1 cellular context compared by ENCODE assay signal in the genomic region with DNA sequence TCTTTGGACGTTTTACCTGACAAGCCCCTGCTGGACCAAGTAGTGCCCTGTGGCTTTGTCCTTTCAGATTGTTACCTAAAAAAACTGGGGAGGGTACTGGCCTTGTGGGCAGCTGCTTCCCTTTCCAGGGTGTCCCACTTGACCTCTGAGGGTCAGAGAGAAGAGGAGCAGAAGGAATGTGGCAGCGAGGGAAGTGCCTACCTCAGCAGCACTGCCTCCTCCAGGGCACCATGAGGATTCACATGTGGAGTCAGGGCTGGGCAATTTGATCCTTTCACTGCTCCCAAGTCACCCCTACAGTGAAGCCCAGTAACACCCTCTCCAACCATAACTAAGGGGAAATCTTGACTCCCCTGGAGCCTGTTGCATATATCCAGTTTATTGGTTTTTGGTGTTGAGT.
TF ChIP-seq lines count a peak whose summit lies in the region.

No MANE protein-coding gene starts in this region.

TF ChIP-seq in GM23338, 12 proteins besides CTCF, POLR2A, EP300 and RAD21 (continued from another document):
- TF ChIP-seq, protein P1, sequence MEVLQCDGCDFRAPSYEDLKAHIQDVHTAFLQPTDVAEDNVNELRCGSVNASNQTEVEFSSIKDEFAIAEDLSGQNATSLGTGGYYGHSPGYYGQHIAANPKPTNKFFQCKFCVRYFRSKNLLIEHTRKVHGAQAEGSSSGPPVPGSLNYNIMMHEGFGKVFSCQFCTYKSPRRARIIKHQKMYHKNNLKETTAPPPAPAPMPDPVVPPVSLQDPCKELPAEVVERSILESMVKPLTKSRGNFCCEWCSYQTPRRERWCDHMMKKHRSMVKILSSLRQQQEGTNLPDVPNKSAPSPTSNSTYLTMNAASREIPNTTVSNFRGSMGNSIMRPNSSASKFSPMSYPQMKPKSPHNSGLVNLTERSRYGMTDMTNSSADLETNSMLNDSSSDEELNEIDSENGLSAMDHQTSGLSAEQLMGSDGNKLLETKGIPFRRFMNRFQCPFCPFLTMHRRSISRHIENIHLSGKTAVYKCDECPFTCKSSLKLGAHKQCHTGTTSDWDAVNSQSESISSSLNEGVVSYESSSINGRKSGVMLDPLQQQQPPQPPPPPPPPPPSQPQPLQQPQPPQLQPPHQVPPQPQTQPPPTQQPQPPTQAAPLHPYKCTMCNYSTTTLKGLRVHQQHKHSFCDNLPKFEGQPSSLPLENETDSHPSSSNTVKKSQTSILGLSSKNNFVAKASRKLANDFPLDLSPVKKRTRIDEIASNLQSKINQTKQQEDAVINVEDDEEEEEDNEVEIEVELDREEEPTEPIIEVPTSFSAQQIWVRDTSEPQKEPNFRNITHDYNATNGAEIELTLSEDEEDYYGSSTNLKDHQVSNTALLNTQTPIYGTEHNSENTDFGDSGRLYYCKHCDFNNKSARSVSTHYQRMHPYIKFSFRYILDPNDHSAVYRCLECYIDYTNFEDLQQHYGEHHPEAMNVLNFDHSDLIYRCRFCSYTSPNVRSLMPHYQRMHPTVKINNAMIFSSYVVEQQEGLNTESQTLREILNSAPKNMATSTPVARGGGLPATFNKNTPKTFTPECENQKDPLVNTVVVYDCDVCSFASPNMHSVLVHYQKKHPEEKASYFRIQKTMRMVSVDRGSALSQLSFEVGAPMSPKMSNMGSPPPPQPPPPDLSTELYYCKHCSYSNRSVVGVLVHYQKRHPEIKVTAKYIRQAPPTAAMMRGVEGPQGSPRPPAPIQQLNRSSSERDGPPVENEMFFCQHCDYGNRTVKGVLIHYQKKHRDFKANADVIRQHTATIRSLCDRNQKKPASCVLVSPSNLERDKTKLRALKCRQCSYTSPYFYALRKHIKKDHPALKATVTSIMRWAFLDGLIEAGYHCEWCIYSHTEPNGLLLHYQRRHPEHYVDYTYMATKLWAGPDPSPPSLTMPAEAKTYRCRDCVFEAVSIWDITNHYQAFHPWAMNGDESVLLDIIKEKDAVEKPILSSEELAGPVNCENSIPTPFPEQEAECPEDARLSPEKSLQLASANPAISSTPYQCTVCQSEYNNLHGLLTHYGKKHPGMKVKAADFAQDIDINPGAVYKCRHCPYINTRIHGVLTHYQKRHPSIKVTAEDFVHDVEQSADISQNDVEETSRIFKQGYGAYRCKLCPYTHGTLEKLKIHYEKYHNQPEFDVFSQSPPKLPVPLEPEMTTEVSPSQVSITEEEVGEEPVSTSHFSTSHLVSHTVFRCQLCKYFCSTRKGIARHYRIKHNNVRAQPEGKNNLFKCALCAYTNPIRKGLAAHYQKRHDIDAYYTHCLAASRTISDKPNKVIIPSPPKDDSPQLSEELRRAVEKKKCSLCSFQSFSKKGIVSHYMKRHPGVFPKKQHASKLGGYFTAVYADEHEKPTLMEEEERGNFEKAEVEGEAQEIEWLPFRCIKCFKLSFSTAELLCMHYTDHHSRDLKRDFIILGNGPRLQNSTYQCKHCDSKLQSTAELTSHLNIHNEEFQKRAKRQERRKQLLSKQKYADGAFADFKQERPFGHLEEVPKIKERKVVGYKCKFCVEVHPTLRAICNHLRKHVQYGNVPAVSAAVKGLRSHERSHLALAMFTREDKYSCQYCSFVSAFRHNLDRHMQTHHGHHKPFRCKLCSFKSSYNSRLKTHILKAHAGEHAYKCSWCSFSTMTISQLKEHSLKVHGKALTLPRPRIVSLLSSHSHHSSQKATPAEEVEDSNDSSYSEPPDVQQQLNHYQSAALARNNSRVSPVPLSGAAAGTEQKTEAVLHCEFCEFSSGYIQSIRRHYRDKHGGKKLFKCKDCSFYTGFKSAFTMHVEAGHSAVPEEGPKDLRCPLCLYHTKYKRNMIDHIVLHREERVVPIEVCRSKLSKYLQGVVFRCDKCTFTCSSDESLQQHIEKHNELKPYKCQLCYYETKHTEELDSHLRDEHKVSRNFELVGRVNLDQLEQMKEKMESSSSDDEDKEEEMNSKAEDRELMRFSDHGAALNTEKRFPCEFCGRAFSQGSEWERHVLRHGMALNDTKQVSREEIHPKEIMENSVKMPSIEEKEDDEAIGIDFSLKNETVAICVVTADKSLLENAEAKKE (CRISPR knock-in tag; IDR thresholded peaks at IDR 0.05) = peak; percentile 58
- TF ChIP-seq CREB1 (CRISPR knock-in tag; IDR thresholded peaks at IDR 0.05; ENCODE audit: low read depth) (no peak), NANOG (IDR thresholded peaks at IDR 0.05; ENCODE audit: borderline replicate concordance) (no peak), POLR2AphosphoS5 (IDR thresholded peaks at IDR 0.05; ENCODE audit: low read depth) (no peak), EZH2 (IDR thresholded peaks at IDR 0.05; ENCODE audit: low read depth, unreplicated experiment) (no peak), ZNF114 (CRISPR knock-in tag; IDR thresholded peaks at IDR 0.05) (no peak), ZNF331 (CRISPR knock-in tag; IDR thresholded peaks at IDR 0.05; ENCODE audit: low read depth) (no peak)
